Comparison of ENCODE assay signal across 1 cellular context in the genomic region with DNA sequence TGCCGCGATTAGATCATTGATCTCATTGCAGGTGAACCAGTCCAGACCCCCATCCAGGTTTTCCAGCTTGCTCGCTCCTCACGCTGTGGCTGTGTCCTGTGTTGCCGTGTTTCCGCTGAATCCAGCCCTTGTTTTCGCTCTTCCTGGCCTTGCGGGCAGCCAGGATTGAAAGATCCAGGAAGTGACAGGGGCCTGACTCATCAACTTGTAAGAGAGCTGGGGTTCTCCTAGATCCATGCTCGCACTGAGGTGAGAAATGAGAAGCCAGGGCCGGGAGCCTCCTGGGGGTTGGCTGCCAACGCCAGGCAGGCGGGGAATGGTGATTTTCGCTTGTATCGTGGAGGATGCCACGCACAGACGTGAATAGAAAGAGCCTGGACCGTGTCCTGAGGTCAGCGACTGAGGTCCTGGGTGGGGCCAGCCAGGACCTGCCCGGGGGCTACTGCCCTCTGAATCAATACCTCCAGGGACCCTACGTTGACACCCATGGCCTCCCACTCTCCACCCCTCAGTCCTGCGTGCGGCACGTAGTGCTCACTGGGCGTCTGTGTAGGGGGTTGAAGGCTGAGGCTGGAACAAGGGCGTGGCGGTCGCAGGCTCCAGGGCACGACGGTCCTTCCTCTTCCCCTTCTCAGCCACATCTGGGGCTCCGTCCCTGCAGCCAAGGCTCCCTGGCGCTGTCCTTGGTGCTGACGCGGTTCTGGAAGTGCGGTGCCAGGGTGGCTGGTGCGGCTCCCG.
TF ChIP-seq lines count a peak whose summit lies in the region.

No MANE protein-coding gene starts in this region.

TF ChIP-seq in IMR-90, 13 proteins besides CTCF, POLR2A, EP300 and RAD21:
- TF ChIP-seq MXI1 (IDR thresholded peaks at IDR 0.05; ENCODE audit: borderline replicate concordance, low read depth, low read length) (peak; percentile 80), RFX5 (IDR thresholded peaks at IDR 0.05; ENCODE audit: low read depth, low read length) (peak; percentile 28; the same call in 1 of the 2 replicates), MAFK (IDR thresholded peaks at IDR 0.05; ENCODE audit: low read depth, low read length) (0 out of 2 replicates have a peak, but pooled peaks have one; percentile 39), BHLHE40 (IDR thresholded peaks at IDR 0.05; ENCODE audit: low read depth, low read length) (peak; percentile 66), MAZ (IDR thresholded peaks at IDR 0.05; ENCODE audit: borderline replicate concordance, low read depth, low read length) (peak; percentile 86), CEBPB (IDR thresholded peaks at IDR 0.05; ENCODE audit: low read depth, low read length) (peak; percentile 54), NFE2L2 (IDR thresholded peaks at IDR 0.05; ENCODE audit: low read depth, low read length) (peak; percentile 41; the same call in 1 of the 2 replicates), FOS (IDR thresholded peaks at IDR 0.05; ENCODE audit: low read depth, low read length) (peak; percentile 95), RCOR1 (IDR thresholded peaks at IDR 0.05; ENCODE audit: insufficient replicate concordance, low read length) (peak; percentile 72), SMC3 (IDR thresholded peaks at IDR 0.05; ENCODE audit: low read depth, low read length) (peak; percentile 32; the same call in 1 of the 2 replicates), CHD1 (IDR thresholded peaks at IDR 0.05; ENCODE audit: low read depth, low read length) (no peak; the same call in 1 of the 2 replicates)
- TF ChIP-seq, protein P1, sequence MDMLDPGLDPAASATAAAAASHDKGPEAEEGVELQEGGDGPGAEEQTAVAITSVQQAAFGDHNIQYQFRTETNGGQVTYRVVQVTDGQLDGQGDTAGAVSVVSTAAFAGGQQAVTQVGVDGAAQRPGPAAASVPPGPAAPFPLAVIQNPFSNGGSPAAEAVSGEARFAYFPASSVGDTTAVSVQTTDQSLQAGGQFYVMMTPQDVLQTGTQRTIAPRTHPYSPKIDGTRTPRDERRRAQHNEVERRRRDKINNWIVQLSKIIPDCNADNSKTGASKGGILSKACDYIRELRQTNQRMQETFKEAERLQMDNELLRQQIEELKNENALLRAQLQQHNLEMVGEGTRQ (IDR thresholded peaks at IDR 0.05; ENCODE audit: low read depth, low read length) = peak; percentile 35; the same call in 1 of the 2 replicates
- TF ChIP-seq, protein P2, sequence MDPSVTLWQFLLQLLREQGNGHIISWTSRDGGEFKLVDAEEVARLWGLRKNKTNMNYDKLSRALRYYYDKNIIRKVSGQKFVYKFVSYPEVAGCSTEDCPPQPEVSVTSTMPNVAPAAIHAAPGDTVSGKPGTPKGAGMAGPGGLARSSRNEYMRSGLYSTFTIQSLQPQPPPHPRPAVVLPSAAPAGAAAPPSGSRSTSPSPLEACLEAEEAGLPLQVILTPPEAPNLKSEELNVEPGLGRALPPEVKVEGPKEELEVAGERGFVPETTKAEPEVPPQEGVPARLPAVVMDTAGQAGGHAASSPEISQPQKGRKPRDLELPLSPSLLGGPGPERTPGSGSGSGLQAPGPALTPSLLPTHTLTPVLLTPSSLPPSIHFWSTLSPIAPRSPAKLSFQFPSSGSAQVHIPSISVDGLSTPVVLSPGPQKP (IDR thresholded peaks at IDR 0.05; ENCODE audit: borderline replicate concordance, low read depth, low read length) = peak; percentile 34; the same call in 1 of the 2 replicates
